Comparison of ENCODE assay signal across 9 cellular contexts in genomic region chr10:100148353-100149211, GRCh38. TPM values are rescaled to one million over a fixed set of nuclear protein-coding genes. Genes with fewer than 3 reads are reported as not detected.
DNase-seq lines count a peak whose midpoint lies in the region; ATAC-seq and TF ChIP-seq lines count a peak whose summit lies in the region.
"Had no signal": no experiment of that assay in that cellular context is flagged by ENCODE, and none has a peak within 500 bp of the region (broad histone marks: within the 10 kb centered on the region; RNA-seq: fewer than 3 reads in every experiment).

No MANE protein-coding gene starts in this region.

- no peaks in the 10 kb centered on the region for H3K9me3 ChIP-seq in A673 (ENCODE audit: low read depth, low read length, poor library complexity, severe bottlenecking)

- CTCF ChIA-PET in A673 (lab: Charles Lee), result no interaction called here

- TF ChIP-seq CTCF in A673 (conservative IDR thresholded peaks at IDR 0.05; ENCODE audit: low read depth, low read length), result no peak

- H3K4me3 ChIP-seq in A673 (ENCODE audit: low read depth, low read length, poor library complexity, severe bottlenecking), result no peak overlapping the region

- intact Hi-C loops in A673 (cut with micrococcal nuclease; ENCODE audit: unreplicated experiment), result no loop called here

- no peaks in the 10 kb centered on the region for H3K27me3 ChIP-seq in A673 (replicated peaks; ENCODE audit: insufficient read depth, low read depth, low read length, poor library complexity)

- peaks cover 10% of the 10 kb centered on the region for H3K4me1 ChIP-seq in A673 (ENCODE audit: insufficient read depth, low read length, poor library complexity, severe bottlenecking)

- peak overlapping the region; percentile 85 to 97 for H3K27ac Mint-ChIP-seq in activated naive CD4-positive, alpha-beta T cell treated with anti-CD3 and anti-CD28 coated beads, Interleukin-2, amount 50 U/mL, for 72 hours
- H3K27ac Mint-ChIP-seq: activated naive CD8-positive, alpha-beta T cell treated with anti-CD3 and anti-CD28 coated beads, Interleukin-2, amount 10 ng/mL, durations not matched to agents 7 days and 5 days had no signal

- POLR2A ChIA-PET in A673 (lab: Charles Lee; ENCODE audit: low non-redundant PET), result no interaction called here

- no peaks in the 10 kb centered on the region for H3K9me3 Mint-ChIP-seq in activated naive CD4-positive, alpha-beta T cell treated with anti-CD3 and anti-CD28 coated beads, Interleukin-2, amount 50 U/mL, for 72 hours
- H3K9me3 Mint-ChIP-seq: activated naive CD8-positive, alpha-beta T cell treated with anti-CD3 and anti-CD28 coated beads, Interleukin-2, amount 10 ng/mL, durations not matched to agents 7 days and 5 days had no signal

- H3K36me3 ChIP-seq in A673 (ENCODE audit: insufficient read depth, low read length, poor library complexity, severe bottlenecking), result peaks cover 32% of the 10 kb centered on the region

- H3K27ac ChIP-seq in A673 (ENCODE audit: low read depth, low read length, poor library complexity, severe bottlenecking), result no peak overlapping the region

- DNase-seq in A673 (ENCODE audit: low spot score) (peak; percentile 53), activated gamma-delta T cell treated with Interleukin-2 at 50 U/mL for 16 hours (no peak), cerebellar nuclear complex (lab: John Stamatoyannopoulos, UW) (no peak)
- DNase-seq in activated naive CD4-positive, alpha-beta T cell treated with anti-CD3 and anti-CD28 coated beads, Interleukin-2, amount 50 U/mL, for 72 hours (ENCODE audit: low spot score in 2 of 2), result peak in 1 of 2 donors; percentile 49
- peak; percentile 66 for DNase-seq in stimulated activated CD4-positive, alpha-beta T cell treated with anti-CD3 and anti-CD28 coated beads, Interleukin-15, amount 100 ng/mL, for 24 hours
- DNase-seq: activated naive CD8-positive, alpha-beta T cell treated with anti-CD3 and anti-CD28 coated beads, Interleukin-2, amount 10 ng/mL, durations not matched to agents 7 days and 5 days had no signal

- ATAC-seq in GM18907 (IDR thresholded peaks at IDR 0.05; ENCODE audit: unreplicated experiment), result peak; percentile 61
- peak; percentile 56 for ATAC-seq in HG03565 (IDR thresholded peaks at IDR 0.05; ENCODE audit: unreplicated experiment)
- peak; percentile 94 to 97 for ATAC-seq in activated naive CD4-positive, alpha-beta T cell treated with anti-CD3 and anti-CD28 coated beads, Interleukin-2, amount 50 U/mL, for 72 hours
- ATAC-seq in HG03135 (IDR thresholded peaks at IDR 0.05; ENCODE audit: unreplicated experiment), result no peak

- H3K36me3 Mint-ChIP-seq in activated naive CD4-positive, alpha-beta T cell treated with anti-CD3 and anti-CD28 coated beads, Interleukin-2, amount 50 U/mL, for 72 hours, result peaks cover 18 to 29% of the 10 kb centered on the region in 2 donors

- BruUV-seq in A673 (replicated peaks; lab: Mats Ljungman, UMichigan), result no TSS peak

RNA-seq across cellular contexts. Expression of gene ERLIN1, which starts 37.2 kb away (rescaled TPM):
- 54.1 and 54.9 TPM in 2 replicates for total RNA-seq in A673 (2021)
- 10 to 100 TPM; 16.8 to 17.5 TPM for total RNA-seq in activated naive CD4-positive, alpha-beta T cell treated with anti-CD3 and anti-CD28 coated beads, Interleukin-2, amount 50 U/mL, for 72 hours

Comparison
In these comparisons a context has a peak if more than half of its experiments do, and no peak if none do; other contexts are left out.
1. DNase-seq: peak in A673 (single experiment) and stimulated activated CD4-positive, alpha-beta T cell treated with anti-CD3 and anti-CD28 coated beads, Interleukin-15, amount 100 ng/mL, for 24 hours (single experiment); none in activated gamma-delta T cell treated with Interleukin-2 at 50 U/mL for 16 hours (single experiment) and cerebellar nuclear complex (0 of 2).